In the genomic region with DNA sequence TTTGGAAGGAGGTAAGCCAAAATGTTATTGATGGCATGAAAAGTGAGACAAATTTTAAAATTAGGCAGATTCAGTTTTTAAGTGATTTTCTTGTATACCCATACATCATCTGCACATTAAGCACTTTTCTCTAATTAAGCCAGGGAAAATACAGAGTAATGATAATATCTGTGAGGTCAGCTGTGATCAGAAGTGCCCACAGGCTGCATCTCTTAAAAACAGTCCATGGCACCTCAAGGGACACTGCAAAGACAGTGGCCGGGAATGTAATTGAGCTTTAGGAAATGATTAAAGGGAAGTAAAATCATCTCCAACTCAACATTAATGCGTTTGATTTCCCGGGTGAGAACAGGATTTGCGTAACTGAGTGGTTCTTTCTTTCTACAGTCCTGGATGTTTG, we compare ENCODE assay signal across 11 cellular contexts. TPM values are rescaled to one million over a fixed set of nuclear protein-coding genes. Genes with fewer than 3 reads are reported as not detected.
A peak's percentile ranks its signal among the peaks of the same experiment; 100 is the strongest.
DNase-seq lines count a peak whose midpoint lies in the region; ATAC-seq and TF ChIP-seq lines count a peak whose summit lies in the region.
"Had no signal": no experiment of that assay in that cellular context is flagged by ENCODE, and none has a peak within 500 bp of the region (broad histone marks: within the 10 kb centered on the region; RNA-seq: fewer than 3 reads in every experiment).

No MANE protein-coding gene starts in this region.

- H4K20me1 ChIP-seq in PC-9 (ENCODE audit: insufficient read depth): no peaks in the 10 kb centered on the region

- H3K27me3 ChIP-seq in PC-9 (ENCODE audit: insufficient read depth, low read depth) (no peaks in the 10 kb centered on the region), muscle layer of duodenum (ENCODE audit: low read depth, low read length) (no peaks in the 10 kb centered on the region), thyroid gland (no peaks in the 10 kb centered on the region)

- POLR2A ChIA-PET in PC-9 (lab: Charles Lee; ENCODE audit: unreplicated experiment): interaction anchor here (0.7 kb wide), 1 partner anchor 83 kb away, joined by 3 read pairs; no protein-coding TSS in a partner anchor

- peaks cover 79% of the 10 kb centered on the region for H3K4me1 Mint-ChIP-seq in endothelial cell (ENCODE audit: unreplicated experiment)

- H3K27me3 Mint-ChIP-seq in endothelial cell (ENCODE audit: unreplicated experiment): peaks cover 17% of the 10 kb centered on the region

- H3K4me2 ChIP-seq in PC-9: peak overlapping the region; percentile 51

- H3K36me3 ChIP-seq in PC-9 (ENCODE audit: low read depth): no peaks in the 10 kb centered on the region
- H3K36me3 ChIP-seq in muscle layer of duodenum (ENCODE audit: control insufficient read depth in 1 of 2, insufficient read depth in 2 of 2, low read length in 2 of 2): no peaks in the 10 kb centered on the region
- no peaks in the 10 kb centered on the region for H3K36me3 ChIP-seq in thyroid gland

- H3K79me2 ChIP-seq in PC-9 (ENCODE audit: low read depth): no peaks in the 10 kb centered on the region

- peaks cover 26% of the 10 kb centered on the region for H3K4me1 ChIP-seq in PC-9 (replicated peaks; ENCODE audit: insufficient read depth)
- peaks cover 6 to 45% of the 10 kb centered on the region in 2 donors for H3K4me1 ChIP-seq in muscle layer of duodenum (ENCODE audit: control insufficient read depth in 1 of 2, insufficient read depth in 2 of 2, low read length in 2 of 2)
- H3K4me1 ChIP-seq in thyroid gland: peaks cover 40 to 66% of the 10 kb centered on the region in 2 donors

- CTCF ChIA-PET in PC-9 (lab: Charles Lee): no interaction called here

- no peak for TF ChIP-seq POLR2A in thyroid gland (IDR thresholded peaks at IDR 0.05)

- 18 to 23% methylated on average over 4 of the region's 4 CpGs for WGBS in thyroid gland, 2 donors

- DNase-seq in PC-9 (peak in 1 of 2 experiments; percentile 25), endothelial cell (ENCODE audit: low spot score) (no peak), thyroid gland (no peak), kidney glomerular epithelial cell (lab: John Stamatoyannopoulos, UW) (no peak), NCI-H748 treated with DMSO at 0.1 percent for 48 hours (lab: John Stamatoyannopoulos, UW) (no peak)
- DNase-seq: MV-4-11, NCI-H510A treated with DMSO at 0.1 percent for 48 hours had no signal

- peak overlapping the region; percentile 96 for H3K4me3 Mint-ChIP-seq in endothelial cell (ENCODE audit: unreplicated experiment)

- intact Hi-C loops in PC-9 (cut with micrococcal nuclease; ENCODE audit: unreplicated experiment): no loop called here
- intact Hi-C loops in thyroid gland (cut with DNase I): no loop called here

- peaks cover 22% of the 10 kb centered on the region; the same call in 1 of the 2 replicates for H3F3A ChIP-seq in PC-9 (ENCODE audit: insufficient read depth, low read depth)

- peaks cover 68% of the 10 kb centered on the region for H3K36me3 Mint-ChIP-seq in endothelial cell (ENCODE audit: low read depth, unreplicated experiment)

- no peak for ATAC-seq in HG02588 (IDR thresholded peaks at IDR 0.05; ENCODE audit: unreplicated experiment)
- ATAC-seq: activated CD4-positive, CD25-positive, alpha-beta regulatory T cell treated with anti-CD3 and anti-CD28 coated beads, Interleukin-2, amount 50 U/mL, for 24 hours; GM12878 had no signal

- peak overlapping the region; percentile 69 for H3K27ac ChIP-seq in PC-9
- H3K27ac ChIP-seq in muscle layer of duodenum (ENCODE audit: low read length): peak overlapping the region; percentile 82
- peak overlapping the region; percentile 90 to 99 (median 93) for H3K27ac ChIP-seq in thyroid gland

- H3K27ac Mint-ChIP-seq in endothelial cell (ENCODE audit: unreplicated experiment): peak overlapping the region; percentile 76

- H3K9me2 ChIP-seq in PC-9 (ENCODE audit: insufficient read depth): no peaks in the 10 kb centered on the region

- no TSS peak for BruUV-seq in PC-9 (replicated peaks; lab: Mats Ljungman, UMichigan)

- no peaks in the 10 kb centered on the region for H3K9me3 Mint-ChIP-seq in endothelial cell (ENCODE audit: unreplicated experiment)

- H3K4me3 ChIP-seq in PC-9: no peak overlapping the region
- peak overlapping the region; percentile 68 to 91 for H3K4me3 ChIP-seq in muscle layer of duodenum (ENCODE audit: low read depth in 1 of 2, low read length in 2 of 2)
- H3K4me3 ChIP-seq in thyroid gland (replicated peaks in 1 of 3): no peak overlapping the region
- H3K4me3 ChIP-seq: GM12878 had no signal

- H3K9me3 ChIP-seq in PC-9 (ENCODE audit: insufficient read depth, low read depth) (no peaks in the 10 kb centered on the region), muscle layer of duodenum (ENCODE audit: control insufficient read depth in 1 of 2, low read length in 2 of 2) (no peaks in the 10 kb centered on the region), thyroid gland (no peaks in the 10 kb centered on the region)

- TF ChIP-seq CTCF in PC-9 (conservative IDR thresholded peaks at IDR 0.05) (no peak), endothelial cell (IDR thresholded peaks at IDR 0.05; ENCODE audit: unreplicated experiment) (no peak), thyroid gland (IDR thresholded peaks at IDR 0.05) (no peak)

- no peak overlapping the region for H2AFZ ChIP-seq in PC-9

RNA-seq across cellular contexts. Expression of gene COL4A1, which starts 2.0 kb away (rescaled TPM):
- total RNA-seq in PC-9 (2021): 12.3 and 24.5 TPM in 2 replicates
- total RNA-seq in endothelial cell (ENCODE audit: unreplicated experiment): 2,720 TPM
- total RNA-seq in thyroid gland: 100 to 1,000 TPM in 2 of 4 donors, 10 to 100 TPM in 2; 71.3 to 161 (median 112) TPM

RNA-seq across cellular contexts. Expression of gene COL4A2, which starts 2.1 kb away (rescaled TPM):
- total RNA-seq in PC-9 (2021) (1.1 and 1.2 TPM in 2 replicates), endothelial cell (ENCODE audit: unreplicated experiment) (1,556 TPM), thyroid gland (100 to 1,000 TPM in 3 of 4 donors, 10 to 100 TPM in 1; 97.6 to 193 (median 131) TPM)

Comparison
In these comparisons a context has a peak if more than half of its experiments do, and no peak if none do; other contexts are left out.
1. H3K4me3 ChIP-seq: peak in muscle layer of duodenum (2 of 2); none in PC-9 (single experiment) and thyroid gland (0 of 3).
2. RNA of gene COL4A1, which starts 2.0 kb away (total RNA-seq): 2,720 TPM in endothelial cell (single experiment); 71.3 to 161 TPM in thyroid gland and 12.3 to 24.5 TPM in PC-9; every median in the first group is over 10 times any median in the second.
3. RNA of gene COL4A2, which starts 2.1 kb away (total RNA-seq): 1,556 TPM in endothelial cell (single experiment) and 97.6 to 193 TPM in thyroid gland; 1.1 to 1.2 TPM in PC-9; every median in the first group is over 10 times any median in the second.
4. Peak in every context shown above with its lines, with median percentiles within 50 percentile points of each other: H3K27ac ChIP-seq.